Comparison of ENCODE assay signal across 8 cellular contexts in genomic region chr13:99214232-99214631, GRCh38. TPM values are rescaled to one million over a fixed set of nuclear protein-coding genes. Genes with fewer than 3 reads are reported as not detected.
DNase-seq lines count a peak whose midpoint lies in the region; ATAC-seq and TF ChIP-seq lines count a peak whose summit lies in the region.

No MANE protein-coding gene starts in this region.

- no peak overlapping the region for H3K4me3 Mint-ChIP-seq in Caco-2 (ENCODE audit: unreplicated experiment)

- H3K27me3 Mint-ChIP-seq in Caco-2 (ENCODE audit: insufficient read depth, unreplicated experiment), result no peaks in the 10 kb centered on the region

- H3K9me3 ChIP-seq in thyroid gland, result no peaks in the 10 kb centered on the region
- no peaks in the 10 kb centered on the region for H3K9me3 ChIP-seq in Caco-2
- no peaks in the 10 kb centered on the region for H3K9me3 ChIP-seq in upper lobe of right lung

- H3K27ac ChIP-seq in thyroid gland (no peak overlapping the region), upper lobe of right lung (no peak overlapping the region)

- TF ChIP-seq CTCF in thyroid gland (IDR thresholded peaks at IDR 0.05) (no peak), Caco-2 (IDR thresholded peaks at IDR 0.05; ENCODE audit: insufficient read depth in 1 of 2, low read depth in 1 of 2, low read length in 1 of 2, severe bottlenecking in 1 of 2, unreplicated experiment in 1 of 2) (no peak), upper lobe of right lung (IDR thresholded peaks at IDR 0.05) (no peak)

- intact Hi-C loops in thyroid gland (cut with DNase I), result no loop called here
- intact Hi-C loops in Caco-2 (cut with micrococcal nuclease; ENCODE audit: unreplicated experiment), result no loop called here
- intact Hi-C loops in upper lobe of right lung (cut with DNase I), result no loop called here

- no peak for TF ChIP-seq POLR2A in thyroid gland (IDR thresholded peaks at IDR 0.05)

- H3K4me3 ChIP-seq in thyroid gland (replicated peaks in 1 of 3) (no peak overlapping the region), Caco-2 (ENCODE audit: low read depth, low read length) (no peak overlapping the region), upper lobe of right lung (no peak overlapping the region)

- peaks cover 30% of the 10 kb centered on the region for H3K36me3 Mint-ChIP-seq in Caco-2 (ENCODE audit: insufficient read depth, unreplicated experiment)

- H3K4me1 Mint-ChIP-seq in Caco-2 (ENCODE audit: low read depth, unreplicated experiment), result peaks cover 7% of the 10 kb centered on the region

- ATAC-seq in GM18858 (IDR thresholded peaks at IDR 0.05; ENCODE audit: unreplicated experiment) (peak; percentile 85), HG02870 (IDR thresholded peaks at IDR 0.05; ENCODE audit: unreplicated experiment) (peak; percentile 79), GM19035 (IDR thresholded peaks at IDR 0.05; ENCODE audit: unreplicated experiment) (no peak), upper lobe of right lung (no peak)

- H3K9me3 Mint-ChIP-seq in Caco-2 (ENCODE audit: unreplicated experiment), result no peaks in the 10 kb centered on the region

- CTCF ChIA-PET in Caco-2 (lab: Charles Lee), result no interaction called here

- 50 to 54% methylated on average over 7 of the region's 7 CpGs for WGBS in thyroid gland, 2 donors

- POLR2A ChIA-PET in Caco-2 (lab: Charles Lee), result interaction anchor here (0.9 kb wide), 1 partner anchor 14 kb away, joined by 5 read pairs; the partner anchor contains the start of gene UBAC2

- H3K27me3 ChIP-seq in thyroid gland (no peaks in the 10 kb centered on the region), Caco-2 (replicated peaks; ENCODE audit: control insufficient read depth, insufficient read depth, low read length) (no peaks in the 10 kb centered on the region), upper lobe of right lung (no peaks in the 10 kb centered on the region)

- H3K4me1 ChIP-seq in thyroid gland, result peaks cover 31 to 48% of the 10 kb centered on the region in 2 donors
- no peaks in the 10 kb centered on the region for H3K4me1 ChIP-seq in Caco-2
- H3K4me1 ChIP-seq in upper lobe of right lung, result peaks cover 23% of the 10 kb centered on the region

- H3K27ac Mint-ChIP-seq in Caco-2 (ENCODE audit: unreplicated experiment), result no peak overlapping the region

- BruUV-seq in Caco-2 (replicated peaks; lab: Mats Ljungman, UMichigan), result no TSS peak

- H3K36me3 ChIP-seq in thyroid gland (no peaks in the 10 kb centered on the region), Caco-2 (ENCODE audit: control insufficient read depth, insufficient read depth, low read length) (peaks cover 2% of the 10 kb centered on the region), upper lobe of right lung (no peaks in the 10 kb centered on the region)

- peak; percentile 49 for DNase-seq in activated CD8-positive, alpha-beta memory T cell treated with anti-CD3 and anti-CD28 coated beads, Interleukin-2, amount 50 U/mL, for 24 hours (ENCODE audit: extremely low read depth)
- DNase-seq in retina (peak; percentile 29), thyroid gland (no peak), Caco-2 (no peak), upper lobe of right lung (no peak)

RNA-seq across cellular contexts. Expression of gene UBAC2, which starts 13.6 kb away (rescaled TPM):
- total RNA-seq in thyroid gland (10 to 100 TPM; 56.8 to 88.5 (median 77.7) TPM), Caco-2 (2022) (91.3 and 103 TPM in 2 replicates), upper lobe of right lung (50.2 TPM)

RNA-seq across cellular contexts. Expression of gene GPR18, which starts 43.9 kb away (rescaled TPM):
- total RNA-seq in thyroid gland, result under 1 TPM in 2 of 4 donors, not detected in 2; 0.27 to 0.96 TPM
- not detected in 2 replicates for total RNA-seq in Caco-2 (2022)
- total RNA-seq in upper lobe of right lung, result 0.58 TPM

Comparison
In these comparisons a context has a peak if more than half of its experiments do, and no peak if none do; other contexts are left out.
1. ATAC-seq: peak in GM18858 (single experiment) and HG02870 (single experiment); none in GM19035 (single experiment) and upper lobe of right lung (single experiment).
2. DNase-seq: peak in activated CD8-positive, alpha-beta memory T cell treated with anti-CD3 and anti-CD28 coated beads, Interleukin-2, amount 50 U/mL, for 24 hours (single experiment) and retina (single experiment); none in thyroid gland (0 of 2), Caco-2 (0 of 2) and upper lobe of right lung (single experiment).